In genomic region chr2:128768066-128768465, GRCh38 we compare ENCODE assay signal across 24 cellular contexts.
"Had no signal": no experiment of that assay in that cellular context is flagged by ENCODE, and none has a peak within 500 bp of the region (broad histone marks: within the 10 kb centered on the region; RNA-seq: fewer than 3 reads in every experiment).

No MANE protein-coding gene starts in this region.

- H3K27ac Mint-ChIP-seq: naive thymus-derived CD4-positive, alpha-beta T cell; natural killer cell treated with Interleukin-12 subunit alpha and Interleukin-12 subunit beta and Interleukin-15 and Interleukin-18, amount 100 ng/mL, for 72 hours; progenitor cell of endocrine pancreas; stimulated activated naive B cell treated with anti-CD40 and anti-IgM and Interleukin-4, amounts not matched to agents 10 μg/mL and 1 μg/mL and 100 μg/mL, for 72 hours had no signal

- H3K4me1 Mint-ChIP-seq: stimulated activated naive B cell treated with anti-CD40 and anti-IgM and Interleukin-4, amounts not matched to agents 10 μg/mL and 1 μg/mL and 100 μg/mL, for 72 hours had no signal

- DNase-seq: hippocampal formation; kidney glomerular epithelial cell; left cardiac atrium; mesendoderm; midbrain; mucosa of descending colon; naive thymus-derived CD4-positive, alpha-beta T cell; ovary; right cardiac atrium; stimulated activated CD4-positive, alpha-beta T cell treated with anti-CD3 and anti-CD28 coated beads, Interleukin-12 subunit alpha, Interleukin-12 subunit beta, amount 100 ng/mL, for 4 hours; stimulated activated CD4-positive, alpha-beta T cell treated with anti-CD3 and anti-CD28 coated beads, Interleukin-15, amount 100 ng/mL, for 24 hours; stimulated activated CD4-positive, alpha-beta T cell treated with anti-CD3 and anti-CD28 coated beads, Interleukin-2, amount 100 ng/mL, for 24 hours; stimulated activated CD4-positive, alpha-beta T cell treated with anti-CD3 and anti-CD28 coated beads, Interleukin-4, amount 100 ng/mL, for 1 hour; stimulated activated naive B cell treated with anti-CD40 and anti-IgM and Interleukin-4, amounts not matched to agents 10 μg/mL and 1 μg/mL and 100 μg/mL, for 72 hours; stimulated activated naive CD8-positive, alpha-beta T cell treated with anti-CD3 and anti-CD28 coated beads, Interleukin-15, Interleukin-2, amounts not matched to agents 100 U/mL and 50 U/mL, for 24 hours; stomach; testis; tibial artery; trophoblast cell; upper lobe of right lung had no signal

- H3K9me3 ChIP-seq: mucosa of descending colon, ovary, testis, upper lobe of right lung had no signal

- H3K4me3 ChIP-seq: lung, mucosa of descending colon, ovary, skin epidermis, stomach, testis, tibial artery, upper lobe of right lung had no signal

- H3K4me1 ChIP-seq: stomach, testis, tibial artery, upper lobe of right lung had no signal

- H3K27me3 ChIP-seq: ovary, stomach, testis, upper lobe of right lung had no signal

- H3K4me3 Mint-ChIP-seq: naive thymus-derived CD4-positive, alpha-beta T cell; natural killer cell treated with Interleukin-12 subunit alpha and Interleukin-12 subunit beta and Interleukin-15 and Interleukin-18, amount 100 ng/mL, for 72 hours; stimulated activated naive B cell treated with anti-CD40 and anti-IgM and Interleukin-4, amounts not matched to agents 10 μg/mL and 1 μg/mL and 100 μg/mL, for 72 hours had no signal

- H3K36me3 ChIP-seq: ovary, stomach, tibial artery, upper lobe of right lung had no signal

- H3K27ac ChIP-seq: ovary, skin epidermis, stomach, testis, tibial artery, upper lobe of right lung had no signal
